1 cellular context compared by ENCODE assay signal in genomic region chr16:88447881-88448280, GRCh38.
TF ChIP-seq lines count a peak whose summit lies in the region.

No MANE protein-coding gene starts in this region.

TF ChIP-seq in IMR-90, 13 proteins besides CTCF, POLR2A, EP300 and RAD21 (continued from another document):
- TF ChIP-seq, protein P1, sequence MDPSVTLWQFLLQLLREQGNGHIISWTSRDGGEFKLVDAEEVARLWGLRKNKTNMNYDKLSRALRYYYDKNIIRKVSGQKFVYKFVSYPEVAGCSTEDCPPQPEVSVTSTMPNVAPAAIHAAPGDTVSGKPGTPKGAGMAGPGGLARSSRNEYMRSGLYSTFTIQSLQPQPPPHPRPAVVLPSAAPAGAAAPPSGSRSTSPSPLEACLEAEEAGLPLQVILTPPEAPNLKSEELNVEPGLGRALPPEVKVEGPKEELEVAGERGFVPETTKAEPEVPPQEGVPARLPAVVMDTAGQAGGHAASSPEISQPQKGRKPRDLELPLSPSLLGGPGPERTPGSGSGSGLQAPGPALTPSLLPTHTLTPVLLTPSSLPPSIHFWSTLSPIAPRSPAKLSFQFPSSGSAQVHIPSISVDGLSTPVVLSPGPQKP (IDR thresholded peaks at IDR 0.05; ENCODE audit: borderline replicate concordance, low read depth, low read length) = no peak
- TF ChIP-seq RFX5 (IDR thresholded peaks at IDR 0.05; ENCODE audit: low read depth, low read length) = no peak
- no peak for TF ChIP-seq RCOR1 (IDR thresholded peaks at IDR 0.05; ENCODE audit: insufficient replicate concordance, low read length)
- no peak for TF ChIP-seq CHD1 (IDR thresholded peaks at IDR 0.05; ENCODE audit: low read depth, low read length)
- no peak for TF ChIP-seq NFE2L2 (IDR thresholded peaks at IDR 0.05; ENCODE audit: low read depth, low read length)
- TF ChIP-seq MAZ (IDR thresholded peaks at IDR 0.05; ENCODE audit: borderline replicate concordance, low read depth, low read length) = no peak
- TF ChIP-seq MXI1 (IDR thresholded peaks at IDR 0.05; ENCODE audit: borderline replicate concordance, low read depth, low read length) = no peak
- no peak for TF ChIP-seq BHLHE40 (IDR thresholded peaks at IDR 0.05; ENCODE audit: low read depth, low read length)
- TF ChIP-seq FOS (IDR thresholded peaks at IDR 0.05; ENCODE audit: low read depth, low read length) = no peak
- no peak for TF ChIP-seq SMC3 (IDR thresholded peaks at IDR 0.05; ENCODE audit: low read depth, low read length)
